Comparison of ENCODE assay signal across 1 cellular context in genomic region chr1:181092883-181093282, GRCh38.
TF ChIP-seq lines count a peak whose summit lies in the region.

No MANE protein-coding gene starts in this region.

TF ChIP-seq in neural cell, 6 proteins besides CTCF, POLR2A, EP300 and RAD21 (continued from another document):
- TF ChIP-seq REST (IDR thresholded peaks at IDR 0.05; ENCODE audit: borderline replicate concordance) (no peak), SMC3 (conservative IDR thresholded peaks at IDR 0.05; ENCODE audit: poor library complexity) (no peak), EZH2 (IDR thresholded peaks at IDR 0.05; ENCODE audit: borderline replicate concordance, insufficient read depth, low read length, poor library complexity, severe bottlenecking) (no peak), MXI1 (conservative IDR thresholded peaks at IDR 0.05; ENCODE audit: poor library complexity, severe bottlenecking) (no peak)
